ENCODE assay signal across 8 cellular contexts in genomic region chr12:6942331-6942665, GRCh38. TPM values are rescaled to one million over a fixed set of nuclear protein-coding genes. Genes with fewer than 3 reads are reported as not detected.
DNase-seq lines count a peak whose midpoint lies in the region; ATAC-seq and TF ChIP-seq lines count a peak whose summit lies in the region.
"Had no signal": no experiment of that assay in that cellular context is flagged by ENCODE, and none has a peak within 500 bp of the region (broad histone marks: within the 10 kb centered on the region; RNA-seq: fewer than 3 reads in every experiment).

No MANE protein-coding gene starts in this region.

- H3K9ac ChIP-seq in BLaER1 = peak overlapping the region; percentile 95; the same call in 1 of the 2 replicates

- H3K4me3 ChIP-seq in BLaER1 (no peak overlapping the region), left lung (no peak overlapping the region), BE2C (ENCODE audit: low read depth, low read length) (no peak overlapping the region)

- H3K9me3 ChIP-seq in BLaER1 = no peaks in the 10 kb centered on the region
- H3K9me3 ChIP-seq in left lung = no peaks in the 10 kb centered on the region
- no peaks in the 10 kb centered on the region for H3K9me3 ChIP-seq in BE2C

- H3K4me2 ChIP-seq in BLaER1 = peak overlapping the region; percentile 99

- H3K36me3 ChIP-seq in BLaER1 (peaks cover 45% of the 10 kb centered on the region), left lung (peaks cover 0 to 36% of the 10 kb centered on the region in 2 donors), BE2C (peaks cover 9% of the 10 kb centered on the region)

- intact Hi-C loops in left lung (cut with DNase I) = no loop called here

- TF ChIP-seq CTCF in VCaP (conservative IDR thresholded peaks at IDR 0.05) (no peak), left lung (IDR thresholded peaks at IDR 0.05) (no peak), BE2C (IDR thresholded peaks at IDR 0.05; ENCODE audit: low read depth, low read length) (no peak)

- H3K27ac ChIP-seq in BLaER1 = peak overlapping the region; percentile 95
- peak overlapping the region; percentile 96 for H3K27ac ChIP-seq in VCaP
- H3K27ac ChIP-seq in left lung = no peak overlapping the region

- no peaks in the 10 kb centered on the region for H3K27me3 ChIP-seq in BLaER1
- no peaks in the 10 kb centered on the region for H3K27me3 ChIP-seq in left lung
- no peaks in the 10 kb centered on the region for H3K27me3 ChIP-seq in BE2C

- DNase-seq in left lung = peak; percentile 31 to 70
- DNase-seq in stimulated activated CD4-positive, alpha-beta T cell treated with anti-CD3 and anti-CD28 coated beads, Interleukin-2, amount 100 ng/mL, for 48 hours = no peak
- DNase-seq in BE2C = no peak
- DNase-seq: RPMI8226 had no signal

- ATAC-seq in left lung (no peak), HG03460 (IDR thresholded peaks at IDR 0.05; ENCODE audit: unreplicated experiment) (no peak)

- H3K4me1 ChIP-seq in BLaER1 = peaks cover 58% of the 10 kb centered on the region
- peaks cover 21 to 63% of the 10 kb centered on the region in 2 donors for H3K4me1 ChIP-seq in left lung
- peaks cover 9% of the 10 kb centered on the region for H3K4me1 ChIP-seq in BE2C

- H4K20me1 ChIP-seq in BLaER1 = no peaks in the 10 kb centered on the region

RNA-seq across cellular contexts. Expression of gene RNU7-1, which starts 1.3 kb away (rescaled TPM):
- total RNA-seq in left lung = not detected
- not detected for polyA plus RNA-seq in BE2C (2012; ENCODE audit: insufficient read depth, insufficient read length, low read depth)
- total RNA-seq: epithelial cell of proximal tubule had no signal

RNA-seq across cellular contexts. Expression of gene C12orf57, which starts 1.5 kb away (rescaled TPM):
- 100 to 1,000 TPM; 159 to 194 TPM for total RNA-seq in left lung
- polyA plus RNA-seq in BE2C (2012; ENCODE audit: insufficient read depth, insufficient read length, low read depth) = 616 TPM

RNA-seq across cellular contexts. Expression of gene PTPN6, which starts 8.9 kb away (rescaled TPM):
- 100 to 1,000 TPM in 1 of 2 donors, 10 to 100 TPM in 1; 74.6 to 145 TPM for total RNA-seq in left lung
- not detected for polyA plus RNA-seq in BE2C (2012; ENCODE audit: insufficient read depth, insufficient read length, low read depth)

RNA-seq across cellular contexts. Expression of gene ATN1, which starts 14.5 kb away (rescaled TPM):
- 100 to 1,000 TPM in 1 of 2 donors, 10 to 100 TPM in 1; 96.9 to 107 TPM for total RNA-seq in left lung
- 276 TPM for polyA plus RNA-seq in BE2C (2012; ENCODE audit: insufficient read depth, insufficient read length, low read depth)

RNA-seq across cellular contexts. Expression of gene ENO2, which starts 27.9 kb away (rescaled TPM):
- 10 to 100 TPM; 42.3 to 50.0 TPM for total RNA-seq in left lung
- 443 TPM for polyA plus RNA-seq in BE2C (2012; ENCODE audit: insufficient read depth, insufficient read length, low read depth)

Comparison
In these comparisons a context has a peak if more than half of its experiments do, and no peak if none do; other contexts are left out.
1. H3K27ac ChIP-seq: peak in BLaER1 (single experiment) and VCaP (single experiment); none in left lung (0 of 2).
2. DNase-seq: peak in left lung (2 of 2); none in stimulated activated CD4-positive, alpha-beta T cell treated with anti-CD3 and anti-CD28 coated beads, Interleukin-2, amount 100 ng/mL, for 48 hours (0 of 2) and BE2C (single experiment).